Comparison of ENCODE assay signal across 23 cellular contexts in genomic region chr6:147674794-147675193, GRCh38.
A peak's percentile ranks its signal among the peaks of the same experiment; 100 is the strongest.
DNase-seq lines count a peak whose midpoint lies in the region; ATAC-seq, FAIRE-seq and TF ChIP-seq lines count a peak whose summit lies in the region.
"Had no signal": no experiment of that assay in that cellular context is flagged by ENCODE, and none has a peak within 500 bp of the region (broad histone marks: within the 10 kb centered on the region; RNA-seq: fewer than 3 reads in every experiment).

No MANE protein-coding gene starts in this region.

- H3K9me3 Mint-ChIP-seq in MCF 10A (ENCODE audit: unreplicated experiment), result peaks cover 13% of the 10 kb centered on the region
- H3K9me3 Mint-ChIP-seq in endothelial cell (ENCODE audit: unreplicated experiment), result no peaks in the 10 kb centered on the region
- H3K9me3 Mint-ChIP-seq: CD8-positive, alpha-beta T cell had no signal

- H2BK5ac ChIP-seq in IMR-90 (ENCODE audit: low read depth, low read length, poor library complexity, severe bottlenecking), result no peak overlapping the region
- H2BK5ac ChIP-seq in neuronal stem cell (ENCODE audit: low read length), result no peak overlapping the region

- no peaks in the 10 kb centered on the region for H3K36me3 ChIP-seq in mammary epithelial cell (ENCODE audit: insufficient read depth, low read length)
- no peaks in the 10 kb centered on the region for H3K36me3 ChIP-seq in IMR-90 (ENCODE audit: control insufficient read depth, insufficient read depth, low read length)
- peaks cover 15% of the 10 kb centered on the region; the same call in 2 of the 3 replicates for H3K36me3 ChIP-seq in K562 (ENCODE audit: control insufficient read depth, insufficient read depth, low read length)
- H3K36me3 ChIP-seq in neuronal stem cell (replicated peaks in 1 of 2; ENCODE audit: control insufficient read depth in 2 of 2, insufficient read depth in 2 of 2, low read length in 2 of 2), result no peaks in the 10 kb centered on the region
- H3K36me3 ChIP-seq: BLaER1 treated with 17β-estradiol and CSF1 and Interleukin-3, amounts not matched to agents 10 nM and 100 nM had no signal

- H3K4ac ChIP-seq in IMR-90 (ENCODE audit: low read depth, low read length), result no peak overlapping the region
- H3K4ac ChIP-seq in neuronal stem cell (ENCODE audit: low read length), result no peak overlapping the region

- H3K79me2 ChIP-seq in mammary epithelial cell (ENCODE audit: insufficient read depth, low read length), result no peaks in the 10 kb centered on the region
- H3K79me2 ChIP-seq in K562 (ENCODE audit: control insufficient read depth, insufficient read depth, low read length), result peaks cover 23% of the 10 kb centered on the region; the same call in 2 of the 3 replicates

- H3K4me2 ChIP-seq in mammary epithelial cell (ENCODE audit: insufficient read depth, low read depth, low read length) (peak overlapping the region; percentile 44), IMR-90 (ENCODE audit: low read depth, low read length) (no peak overlapping the region), K562 (ENCODE audit: insufficient read depth, low read length) (no peak overlapping the region), neuronal stem cell (ENCODE audit: insufficient read depth, low read length, poor library complexity, severe bottlenecking) (no peak overlapping the region)
- H3K4me2 ChIP-seq: A549; BLaER1 treated with 17β-estradiol and CSF1 and Interleukin-3, amounts not matched to agents 10 nM and 100 nM had no signal

- H3K27ac Mint-ChIP-seq in MCF 10A (ENCODE audit: low read depth, unreplicated experiment) (no peak overlapping the region), endothelial cell (ENCODE audit: unreplicated experiment) (no peak overlapping the region)
- H3K27ac Mint-ChIP-seq: B cell; CD4-positive, alpha-beta T cell; CD8-positive, alpha-beta T cell had no signal

- DNase-seq in mammary epithelial cell (no peak), MCF 10A (ENCODE audit: unreplicated experiment) (no peak), IMR-90 (no peak), K562 (ENCODE audit: extremely low read depth in 1 of 4, low spot score in 3 of 4) (no peak), GOT3 (lab: John Stamatoyannopoulos, UW) (no peak), neuronal stem cell (ENCODE audit: low spot score) (no peak), endothelial cell (ENCODE audit: low spot score) (no peak)
- DNase-seq: AML-193; Caco-2; Calu3; CD4-positive, alpha-beta T cell; CD8-positive, alpha-beta T cell; DMS79 treated with DMSO at 0.1 percent for 48 hours; GF-D8 had no signal

- CTCF ChIA-PET in mammary epithelial cell (lab: Charles Lee; ENCODE audit: low non-redundant PET), result no interaction called here
- CTCF ChIA-PET in MCF 10A (lab: Yijun Ruan, JAX), result interaction anchor here (1.1 kb wide), 1 partner anchor 8 kb away, joined by 3 read pairs; no protein-coding TSS in a partner anchor
- CTCF ChIA-PET in IMR-90 (lab: Yijun Ruan, JAX), result no interaction called here
- CTCF ChIA-PET in K562 (lab: Yijun Ruan, JAX; ENCODE audit: low intra/inter-chr PET ratio), result no interaction called here

- TF ChIP-seq POLR2A in IMR-90 (IDR thresholded peaks at IDR 0.05; ENCODE audit: low read depth, low read length) (no peak), K562 (conservative IDR thresholded peaks at IDR 0.05) (no peak)

- FAIRE-seq in K562 (lab: Jason Lieb, UNC), result no peak
- FAIRE-seq: A549, D721Med, G401.6, GM12891, GM19239 had no signal

- no peak for TF ChIP-seq RAD21 in IMR-90 (IDR thresholded peaks at IDR 0.05; ENCODE audit: low read length)
- TF ChIP-seq RAD21 in K562 (CRISPR knock-in tag; conservative IDR thresholded peaks at IDR 0.05 in 1 of 2, IDR thresholded peaks at IDR 0.05 in 1 of 2), result no peak

- no peak for ATAC-seq in IMR-90 (ENCODE audit: low read depth)
- no peak for ATAC-seq in K562
- ATAC-seq: A549; CD8-positive, alpha-beta T cell had no signal

- intact Hi-C loops in mammary epithelial cell (cut with micrococcal nuclease), result loop anchor here (10.0 kb wide), 1 partner anchor 300 kb away; no protein-coding TSS in a partner anchor
- intact Hi-C loops in MCF 10A (cut with micrococcal nuclease), result no loop called here
- intact Hi-C loops in IMR-90 (cut with micrococcal nuclease), result no loop called here
- intact Hi-C loops in K562 (cut with micrococcal nuclease), result no loop called here

- H4K5ac ChIP-seq in IMR-90 (ENCODE audit: low read depth, low read length), result no peak overlapping the region

- H3K4me3 ChIP-seq in mammary epithelial cell (replicated peaks in 1 of 3; ENCODE audit: insufficient read depth in 1 of 3, low read depth in 2 of 3, low read length in 3 of 3) (no peak overlapping the region), IMR-90 (ENCODE audit: insufficient read depth, low read depth, low read length) (no peak overlapping the region), K562 (no peak overlapping the region), neuronal stem cell (ENCODE audit: low read length in 2 of 2) (no peak overlapping the region)
- H3K4me3 ChIP-seq: A549; BLaER1 treated with 17β-estradiol and CSF1 and Interleukin-3, amounts not matched to agents 10 nM and 100 nM had no signal

- H3K14ac ChIP-seq in IMR-90 (replicated peaks; ENCODE audit: low read depth, low read length) (0 out of 2 replicates have a peak overlapping the region, but pooled peaks have one; percentile 15), neuronal stem cell (ENCODE audit: low read length) (no peak overlapping the region)

- H2AK5ac ChIP-seq in IMR-90 (ENCODE audit: low read depth, low read length) (no peak overlapping the region), neuronal stem cell (ENCODE audit: low read depth, low read length) (no peak overlapping the region)

- H3K23ac ChIP-seq in IMR-90 (ENCODE audit: low read depth, low read length) (no peak overlapping the region), neuronal stem cell (ENCODE audit: low read depth, low read length, poor library complexity) (no peak overlapping the region)

- H2BK120ac ChIP-seq in IMR-90 (ENCODE audit: low read depth, low read length) (no peak overlapping the region), neuronal stem cell (ENCODE audit: low read depth, low read length) (no peak overlapping the region)

- TF ChIP-seq CTCF in mammary epithelial cell (conservative IDR thresholded peaks at IDR 0.05 in 1 of 2, IDR thresholded peaks at IDR 0.05 in 1 of 2; ENCODE audit: extremely low read depth in 1 of 2, insufficient read depth in 1 of 2, low read depth in 1 of 2, low read length in 2 of 2) (no peak), MCF 10A (IDR thresholded peaks at IDR 0.05; ENCODE audit: unreplicated experiment) (no peak), IMR-90 (conservative IDR thresholded peaks at IDR 0.05; ENCODE audit: low read depth, low read length) (no peak), K562 (IDR thresholded peaks at IDR 0.05 in 2 of 3, conservative IDR thresholded peaks at IDR 0.05 in 1 of 3; ENCODE audit: insufficient read depth in 2 of 3, low read depth in 1 of 3, low read length in 3 of 3) (no peak), endothelial cell (IDR thresholded peaks at IDR 0.05; ENCODE audit: unreplicated experiment) (no peak)

- H4K8ac ChIP-seq in IMR-90 (ENCODE audit: low read depth in 2 of 2, low read length in 2 of 2) (no peak overlapping the region), neuronal stem cell (ENCODE audit: low read depth, low read length) (no peak overlapping the region)

- no peak overlapping the region for H2BK20ac ChIP-seq in IMR-90 (ENCODE audit: low read depth, low read length)

- H3K4me3 Mint-ChIP-seq in MCF 10A (ENCODE audit: unreplicated experiment) (no peak overlapping the region), endothelial cell (ENCODE audit: unreplicated experiment) (no peak overlapping the region)
- H3K4me3 Mint-ChIP-seq: B cell; CD4-positive, alpha-beta T cell; CD8-positive, alpha-beta T cell had no signal

- no peaks in the 10 kb centered on the region for H3K9me3 ChIP-seq in mammary epithelial cell (replicated peaks; ENCODE audit: insufficient read depth, low read length)
- H3K9me3 ChIP-seq in IMR-90 (ENCODE audit: control insufficient read depth, insufficient read depth, low read length), result no peaks in the 10 kb centered on the region; the same call in 1 of the 2 replicates
- no peaks in the 10 kb centered on the region for H3K9me3 ChIP-seq in K562 (replicated peaks; ENCODE audit: control insufficient read depth, insufficient read depth, low read depth, low read length)
- no peaks in the 10 kb centered on the region for H3K9me3 ChIP-seq in neuronal stem cell (replicated peaks in 1 of 2; ENCODE audit: control insufficient read depth in 2 of 2, insufficient read depth in 1 of 2, low read depth in 1 of 2, low read length in 2 of 2)
- H3K9me3 ChIP-seq: A549, Caco-2 had no signal

- no peak for TF ChIP-seq EP300 in K562 (IDR thresholded peaks at IDR 0.05; ENCODE audit: low read length)

- no peak overlapping the region for H2AK9ac ChIP-seq in IMR-90 (replicated peaks; ENCODE audit: low read depth, low read length, poor library complexity)

- no peaks in the 10 kb centered on the region for H3K27me3 ChIP-seq in mammary epithelial cell (ENCODE audit: insufficient read depth, low read length)
- H3K27me3 ChIP-seq in IMR-90 (ENCODE audit: control insufficient read depth, insufficient read depth, low read length), result no peaks in the 10 kb centered on the region
- H3K27me3 ChIP-seq in K562 (ENCODE audit: control insufficient read depth in 2 of 2, insufficient read depth in 2 of 2, low read length in 2 of 2), result no peaks in the 10 kb centered on the region
- H3K27me3 ChIP-seq in neuronal stem cell (ENCODE audit: control insufficient read depth in 3 of 3, insufficient read depth in 3 of 3, low read depth in 1 of 3, low read length in 3 of 3), result no peaks in the 10 kb centered on the region
- H3K27me3 ChIP-seq: BLaER1 treated with 17β-estradiol and CSF1 and Interleukin-3, amounts not matched to agents 10 nM and 100 nM had no signal

- BruUV-seq in mammary epithelial cell (replicated peaks; lab: Mats Ljungman, UMichigan) (no TSS peak), MCF 10A (replicated peaks; lab: Mats Ljungman, UMichigan) (no TSS peak), IMR-90 (replicated peaks; lab: Mats Ljungman, UMichigan) (no TSS peak), K562 (replicated peaks; lab: Mats Ljungman, UMichigan) (no TSS peak)

- H4K91ac ChIP-seq in IMR-90 (ENCODE audit: insufficient read depth, low read depth, low read length), result no peak overlapping the region
- H4K91ac ChIP-seq in neuronal stem cell (ENCODE audit: low read depth, low read length, poor library complexity), result no peak overlapping the region

- H4K20me1 ChIP-seq in mammary epithelial cell (ENCODE audit: insufficient read depth, low read length) (no peaks in the 10 kb centered on the region), IMR-90 (ENCODE audit: insufficient read depth, low read length) (no peaks in the 10 kb centered on the region), K562 (replicated peaks; ENCODE audit: control insufficient read depth, insufficient read depth, low read length) (no peaks in the 10 kb centered on the region)
- H4K20me1 ChIP-seq: BLaER1 treated with 17β-estradiol and CSF1 and Interleukin-3, amounts not matched to agents 10 nM and 100 nM had no signal

- peak overlapping the region; percentile 80 for H3K27ac ChIP-seq in mammary epithelial cell (ENCODE audit: insufficient read depth, low read depth, low read length)
- H3K27ac ChIP-seq in IMR-90 (ENCODE audit: insufficient read depth, low read length), result no peak overlapping the region
- no peak overlapping the region for H3K27ac ChIP-seq in K562 (ENCODE audit: extremely low read depth, low read depth, low read length)
- no peak overlapping the region for H3K27ac ChIP-seq in neuronal stem cell (replicated peaks; ENCODE audit: low read length)
- H3K27ac ChIP-seq: 22Rv1; A549; BLaER1 treated with 17β-estradiol and CSF1 and Interleukin-3, amounts not matched to agents 10 nM and 100 nM; C4-2B had no signal

- no peaks in the 10 kb centered on the region for H3K9me1 ChIP-seq in IMR-90 (ENCODE audit: insufficient read depth, low read length)
- no peaks in the 10 kb centered on the region for H3K9me1 ChIP-seq in K562 (ENCODE audit: control insufficient read depth, insufficient read depth, low read length)

- H3K9ac ChIP-seq in mammary epithelial cell (ENCODE audit: insufficient read depth, low read length), result peak overlapping the region; percentile 71
- no peak overlapping the region for H3K9ac ChIP-seq in IMR-90 (ENCODE audit: low read depth, low read length)
- no peak overlapping the region for H3K9ac ChIP-seq in K562 (ENCODE audit: insufficient read depth in 1 of 2, low read depth in 2 of 2, low read length in 2 of 2)
- H3K9ac ChIP-seq in neuronal stem cell (ENCODE audit: low read depth, low read length, poor library complexity), result no peak overlapping the region
- H3K9ac ChIP-seq: BLaER1 treated with 17β-estradiol and CSF1 and Interleukin-3, amounts not matched to agents 10 nM and 100 nM had no signal

- H3K36me3 Mint-ChIP-seq in MCF 10A (ENCODE audit: insufficient read depth, unreplicated experiment) (no peaks in the 10 kb centered on the region), endothelial cell (ENCODE audit: low read depth, unreplicated experiment) (peaks cover 3% of the 10 kb centered on the region)
- H3K36me3 Mint-ChIP-seq: CD8-positive, alpha-beta T cell had no signal

- H3K4me1 ChIP-seq in mammary epithelial cell (ENCODE audit: insufficient read depth, low read length) (peaks cover 20% of the 10 kb centered on the region), IMR-90 (ENCODE audit: control insufficient read depth, insufficient read depth, low read length) (no peaks in the 10 kb centered on the region), K562 (replicated peaks in 1 of 2; ENCODE audit: control insufficient read depth in 2 of 2, insufficient read depth in 2 of 2, low read length in 2 of 2) (no peaks in the 10 kb centered on the region), neuronal stem cell (ENCODE audit: control insufficient read depth in 2 of 2, insufficient read depth in 1 of 2, low read depth in 1 of 2, low read length in 2 of 2) (peaks cover 0 to 2% of the 10 kb centered on the region in 2 donors)
- H3K4me1 ChIP-seq: A549; BLaER1 treated with 17β-estradiol and CSF1 and Interleukin-3, amounts not matched to agents 10 nM and 100 nM; Caco-2 had no signal

- dilution Hi-C loops in mammary epithelial cell (cut with HindIII; ENCODE audit: low sequenced_read_pairs), result no loop called here
- dilution Hi-C loops in IMR-90 (cut with HindIII; ENCODE audit: low sequenced_read_pairs, unreplicated experiment), result no loop called here

- H3K4me1 Mint-ChIP-seq in MCF 10A (ENCODE audit: insufficient read depth, unreplicated experiment), result no peaks in the 10 kb centered on the region
- H3K4me1 Mint-ChIP-seq in endothelial cell (ENCODE audit: unreplicated experiment), result no peaks in the 10 kb centered on the region
- H3K4me1 Mint-ChIP-seq: B cell had no signal

- in situ Hi-C loops in mammary epithelial cell (cut with MboI; ENCODE audit: low sequenced_read_pairs in 2 of 2) (no loop called here), IMR-90 (cut with MboI; ENCODE audit: low sequenced_read_pairs) (no loop called here), K562 (cut with MboI) (no loop called here)

- H3K27me3 Mint-ChIP-seq in MCF 10A (ENCODE audit: insufficient read depth, unreplicated experiment) (no peaks in the 10 kb centered on the region), endothelial cell (ENCODE audit: unreplicated experiment) (peaks cover 5% of the 10 kb centered on the region)
- H3K27me3 Mint-ChIP-seq: B cell; CD4-positive, alpha-beta T cell had no signal

- POLR2A ChIA-PET in MCF 10A (lab: Yijun Ruan, JAX), result no interaction called here
- POLR2A ChIA-PET in IMR-90 (lab: Charles Lee; ENCODE audit: unreplicated experiment), result no interaction called here
- POLR2A ChIA-PET in K562 (lab: Yijun Ruan, JAX), result interaction anchor here (0.8 to 1.3 kb wide), 2 partner anchors 9 to 23 kb away, joined by 4 to 6 read pairs; no protein-coding TSS in a partner anchor

- no peak overlapping the region for H2BK12ac ChIP-seq in neuronal stem cell (ENCODE audit: low read length)

- H3K79me1 ChIP-seq in IMR-90 (ENCODE audit: low read depth in 1 of 2, low read length in 2 of 2) (no peaks in the 10 kb centered on the region), neuronal stem cell (ENCODE audit: low read depth, low read length) (no peaks in the 10 kb centered on the region)

- no peak overlapping the region for H3K18ac ChIP-seq in IMR-90 (ENCODE audit: low read depth, low read length)
- H3K18ac ChIP-seq in neuronal stem cell (ENCODE audit: low read length), result no peak overlapping the region

- H2BK15ac ChIP-seq in IMR-90 (ENCODE audit: low read depth, low read length) (no peak overlapping the region), neuronal stem cell (ENCODE audit: low read length) (no peak overlapping the region)

- peak overlapping the region; percentile 15 for H2AFZ ChIP-seq in mammary epithelial cell (ENCODE audit: low read depth, low read length)
- no peak overlapping the region for H2AFZ ChIP-seq in IMR-90 (replicated peaks; ENCODE audit: low read length, poor library complexity)
- H2AFZ ChIP-seq in K562 (ENCODE audit: low read depth, low read length), result no peak overlapping the region
- H2AFZ ChIP-seq in neuronal stem cell (ENCODE audit: low read length), result no peak overlapping the region

- no peak overlapping the region for H3K56ac ChIP-seq in IMR-90 (ENCODE audit: extremely low read depth, insufficient read depth, low read length)
